In the genomic region with DNA sequence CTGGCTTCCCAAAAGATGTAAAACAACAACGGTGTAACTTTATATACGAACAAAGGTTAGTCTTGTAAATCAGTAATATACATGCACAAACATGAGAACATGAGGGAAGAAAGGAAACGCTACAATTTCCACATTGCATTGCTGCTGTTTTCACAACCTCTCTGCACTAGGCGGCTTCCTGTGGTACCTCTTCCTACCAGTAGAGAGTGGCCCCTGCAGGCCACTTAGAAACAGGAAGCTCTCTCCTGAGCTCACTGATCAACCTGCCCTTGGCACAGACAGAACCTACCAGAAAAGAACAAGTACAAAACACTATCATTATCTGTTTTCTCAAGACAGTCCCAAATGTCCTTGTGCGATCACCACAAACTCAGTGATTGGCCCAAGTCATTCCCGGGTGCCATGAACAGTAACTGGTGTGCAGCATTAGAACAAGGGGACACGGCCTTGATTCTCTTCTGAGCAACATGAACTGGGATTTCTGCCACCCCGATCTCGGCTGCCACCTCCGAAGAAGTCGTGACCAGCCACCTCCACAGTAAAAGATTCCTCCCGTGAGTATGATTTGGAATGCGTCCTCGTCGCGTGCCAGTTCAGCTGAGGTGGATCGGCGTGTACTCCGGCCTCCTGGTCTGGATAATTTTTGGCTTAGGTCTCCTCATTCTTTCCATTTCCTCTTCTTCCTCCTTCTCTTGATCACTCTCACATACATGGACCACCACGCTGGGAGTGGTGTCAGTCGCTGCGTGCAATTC, we compare ENCODE assay signal across 9 cellular contexts. TPM values are rescaled to one million over a fixed set of nuclear protein-coding genes. Genes with fewer than 3 reads are reported as not detected.
DNase-seq lines count a peak whose midpoint lies in the region; ATAC-seq and TF ChIP-seq lines count a peak whose summit lies in the region.
"Had no signal": no experiment of that assay in that cellular context is flagged by ENCODE, and none has a peak within 500 bp of the region (broad histone marks: within the 10 kb centered on the region; RNA-seq: fewer than 3 reads in every experiment).

No MANE protein-coding gene starts in this region.

- no peak for TF ChIP-seq EP300 in tibial nerve (IDR thresholded peaks at IDR 0.05)

- WGBS in tibial nerve, 2 donors, result 72 to 83% methylated on average over 22 of the region's 22 CpGs

- ATAC-seq in GM21390 (IDR thresholded peaks at IDR 0.05; ENCODE audit: unreplicated experiment), result no peak

- H3K4me3 ChIP-seq in tibial nerve, result no peak overlapping the region

- H3K27me3 ChIP-seq in tibial nerve, result no peaks in the 10 kb centered on the region

- peak overlapping the region in 2 of 4 donors; percentile 43 for H3K27ac ChIP-seq in tibial nerve

- no peaks in the 10 kb centered on the region for H3K9me3 ChIP-seq in tibial nerve

- no peak for TF ChIP-seq POLR2A in tibial nerve (IDR thresholded peaks at IDR 0.05)

- peaks cover 52% of the 10 kb centered on the region for H3K4me1 Mint-ChIP-seq in chondrocyte (ENCODE audit: low read depth)
- H3K4me1 Mint-ChIP-seq in osteocyte (ENCODE audit: unreplicated experiment), result peaks cover 41% of the 10 kb centered on the region

- H3K27me3 Mint-ChIP-seq in chondrocyte (ENCODE audit: low read depth) (no peaks in the 10 kb centered on the region), osteocyte (ENCODE audit: unreplicated experiment) (no peaks in the 10 kb centered on the region)

- DNase-seq in NCI-H1092 (lab: John Stamatoyannopoulos, UW), result peak; percentile 2
- no peak for DNase-seq in NCI-H1092 treated with DMSO at 0.1 percent for 48 hours (lab: John Stamatoyannopoulos, UW)
- peak; percentile 23 for DNase-seq in NCI-H226
- DNase-seq in chondrocyte (ENCODE audit: low spot score), result no peak
- no peak for DNase-seq in osteocyte (ENCODE audit: extremely low spot score, unreplicated experiment)
- DNase-seq in NCI-H187 (lab: John Stamatoyannopoulos, UW), result no peak
- no peak for DNase-seq in tibial nerve (ENCODE audit: low spot score in 2 of 2)
- DNase-seq: stimulated activated naive CD4-positive, alpha-beta T cell treated with Interleukin-2 at 50 U/mL for 16 hours had no signal

- H3K36me3 ChIP-seq in tibial nerve, result peaks cover 0 to 58% (median 0%) of the 10 kb centered on the region in 3 donors

- TF ChIP-seq CTCF in chondrocyte (IDR thresholded peaks at IDR 0.05) (peak; percentile 52), osteocyte (IDR thresholded peaks at IDR 0.05) (peak; percentile 29), tibial nerve (IDR thresholded peaks at IDR 0.05) (no peak)

- H3K4me3 Mint-ChIP-seq in chondrocyte (ENCODE audit: unreplicated experiment) (no peak overlapping the region), osteocyte (ENCODE audit: unreplicated experiment) (no peak overlapping the region)

- H3K36me3 Mint-ChIP-seq in chondrocyte (ENCODE audit: low read depth), result peaks cover 49% of the 10 kb centered on the region
- peaks cover 57% of the 10 kb centered on the region for H3K36me3 Mint-ChIP-seq in osteocyte (ENCODE audit: unreplicated experiment)

- peaks cover 0 to 49% (median 12%) of the 10 kb centered on the region in 4 donors for H3K4me1 ChIP-seq in tibial nerve

- H3K9me3 Mint-ChIP-seq in chondrocyte (ENCODE audit: low read depth) (no peaks in the 10 kb centered on the region), osteocyte (ENCODE audit: unreplicated experiment) (no peaks in the 10 kb centered on the region)

- H3K27ac Mint-ChIP-seq in chondrocyte (ENCODE audit: unreplicated experiment) (peak overlapping the region; percentile 75), osteocyte (ENCODE audit: unreplicated experiment) (no peak overlapping the region)

RNA-seq across cellular contexts. Expression of a gene that starts 5.7 kb away (rescaled TPM):
- total RNA-seq in chondrocyte (0.32 to 0.70 TPM (median 0.38 TPM) in 3 replicates), osteocyte (0.44 and 0.59 TPM in 2 replicates), tibial nerve (10 to 100 TPM in 1 of 4 donors, 1 to 10 TPM in 3; 2.2 to 10.2 (median 2.9) TPM)

Comparison
In these comparisons a context has a peak if more than half of its experiments do, and no peak if none do; other contexts are left out.
1. DNase-seq: peak in NCI-H1092 (single experiment) and NCI-H226 (single experiment); none in NCI-H1092 treated with DMSO at 0.1 percent for 48 hours (single experiment), chondrocyte (single experiment), osteocyte (single experiment), NCI-H187 (0 of 2) and tibial nerve (0 of 2).
2. CTCF ChIP-seq: peak in chondrocyte (single experiment) and osteocyte (single experiment); none in tibial nerve (0 of 5).